8 cellular contexts compared by ENCODE assay signal in genomic region chr3:94249491-94250079, GRCh38.
A peak's percentile ranks its signal among the peaks of the same experiment; 100 is the strongest.
DNase-seq lines count a peak whose midpoint lies in the region; ATAC-seq and TF ChIP-seq lines count a peak whose summit lies in the region.

No MANE protein-coding gene starts in this region.

- no peak overlapping the region for H3K27ac ChIP-seq in VCaP

- DNase-seq in activated gamma-delta T cell treated with Interleukin-2 at 50 U/mL for 16 hours (peak; percentile 47), activated gamma-delta T cell (lab: John Stamatoyannopoulos, UW) (no peak), NCI-H146 (lab: John Stamatoyannopoulos, UW) (peak; percentile 51), cardiac fibroblast (ENCODE audit: low read depth in 2 of 2) (peak; percentile 74 to 78), kidney tubule cell (ENCODE audit: low spot score) (peak; percentile 65)
- peak; percentile 25 to 55 for DNase-seq in stimulated activated CD4-positive, alpha-beta T cell treated with anti-CD3 and anti-CD28 coated beads, Interleukin-4, amount 100 ng/mL, for 4 hours

- ATAC-seq in HG02642 (IDR thresholded peaks at IDR 0.05; ENCODE audit: poor library complexity, unreplicated experiment), result peak; percentile 87

- TF ChIP-seq CTCF in VCaP (conservative IDR thresholded peaks at IDR 0.05) (peak; percentile 83), cardiac fibroblast (IDR thresholded peaks at IDR 0.05; ENCODE audit: low read depth, low read length) (peak; percentile 82)

- no peak overlapping the region for H3K4me3 ChIP-seq in cardiac fibroblast (replicated peaks in 1 of 2; ENCODE audit: low read depth in 2 of 2, low read length in 2 of 2)
